Comparison of ENCODE assay signal across 16 cellular contexts in genomic region chr4:169383724-169384123, GRCh38.
DNase-seq lines count a peak whose midpoint lies in the region; TF ChIP-seq lines count a peak whose summit lies in the region.
"Had no signal": no experiment of that assay in that cellular context is flagged by ENCODE, and none has a peak within 500 bp of the region (broad histone marks: within the 10 kb centered on the region; RNA-seq: fewer than 3 reads in every experiment).

No MANE protein-coding gene starts in this region.

- peaks cover 23% of the 10 kb centered on the region for H3K4me1 Mint-ChIP-seq in osteocyte (ENCODE audit: unreplicated experiment)
- H3K4me1 Mint-ChIP-seq: naive thymus-derived CD8-positive, alpha-beta T cell had no signal

- intact Hi-C loops in esophagus muscularis mucosa (cut with DNase I) = no loop called here

- no peaks in the 10 kb centered on the region for H3K36me3 ChIP-seq in SJSA1
- H3K36me3 ChIP-seq in esophagus muscularis mucosa = no peaks in the 10 kb centered on the region

- 65% methylated on average over 3 of the region's 3 CpGs for WGBS in esophagus muscularis mucosa

- H3K4me1 ChIP-seq in SJSA1 (replicated peaks) (peaks cover 23% of the 10 kb centered on the region), esophagus muscularis mucosa (no peaks in the 10 kb centered on the region)
- H3K4me1 ChIP-seq: Caco-2 had no signal

- H3K36me3 Mint-ChIP-seq in osteocyte (ENCODE audit: unreplicated experiment) = peaks cover 14% of the 10 kb centered on the region
- H3K36me3 Mint-ChIP-seq: IgD-negative memory B cell had no signal

- no peaks in the 10 kb centered on the region for H3K27me3 Mint-ChIP-seq in osteocyte (ENCODE audit: unreplicated experiment)
- H3K27me3 Mint-ChIP-seq: IgD-negative memory B cell; naive thymus-derived CD8-positive, alpha-beta T cell had no signal

- H3K27ac ChIP-seq in SJSA1 (peak overlapping the region; percentile 66), esophagus muscularis mucosa (replicated peaks in 1 of 4) (no peak overlapping the region)
- H3K27ac ChIP-seq: coronary artery had no signal

- no peak for TF ChIP-seq POLR2A in esophagus muscularis mucosa (IDR thresholded peaks at IDR 0.05; ENCODE audit: low read depth)

- DNase-seq in GM03348 (ENCODE audit: low spot score) (peak; percentile 81), SJSA1 (ENCODE audit: low read depth in 1 of 2, low spot score in 2 of 2) (peak in 1 of 2 experiments; percentile 58), epithelial cell of proximal tubule (ENCODE audit: low read depth) (peak; percentile 16), osteocyte (ENCODE audit: extremely low spot score, unreplicated experiment) (no peak), putamen (ENCODE audit: low spot score) (no peak), UCSD-AML1 (lab: John Stamatoyannopoulos, UW; ENCODE audit: unreplicated experiment) (no peak), esophagus muscularis mucosa (ENCODE audit: extremely low spot score) (no peak)
- no peak for DNase-seq in activated T-cell treated with anti-CD3 and anti-CD28 coated beads, Interleukin-2, amount 50 U/mL, for 1 hour
- DNase-seq: activated naive CD4-positive, alpha-beta T cell; Caco-2; glutamatergic neuron; left colon; naive thymus-derived CD8-positive, alpha-beta T cell; Right ventricle myocardium superior had no signal

- H3K9me3 ChIP-seq in SJSA1 (replicated peaks) (peaks cover 6% of the 10 kb centered on the region), esophagus muscularis mucosa (peaks cover 0 to 18% (median 2%) of the 10 kb centered on the region in 4 donors)
- H3K9me3 ChIP-seq: Caco-2 had no signal

- peak overlapping the region; percentile 44 for H3K27ac Mint-ChIP-seq in osteocyte (ENCODE audit: unreplicated experiment)
- H3K27ac Mint-ChIP-seq: IgD-negative memory B cell; naive thymus-derived CD8-positive, alpha-beta T cell had no signal

- H3K4me3 ChIP-seq in SJSA1 (no peak overlapping the region), epithelial cell of proximal tubule (ENCODE audit: low read depth, low read length) (no peak overlapping the region), esophagus muscularis mucosa (no peak overlapping the region)
- H3K4me3 ChIP-seq: coronary artery had no signal

- H3K27me3 ChIP-seq in SJSA1 (replicated peaks) (no peaks in the 10 kb centered on the region), esophagus muscularis mucosa (no peaks in the 10 kb centered on the region)

- no peak for TF ChIP-seq CTCF in epithelial cell of proximal tubule (conservative IDR thresholded peaks at IDR 0.05; ENCODE audit: low read depth, low read length)
- TF ChIP-seq CTCF in osteocyte (IDR thresholded peaks at IDR 0.05) = no peak
- no peak for TF ChIP-seq CTCF in esophagus muscularis mucosa (IDR thresholded peaks at IDR 0.05)

- no peak for TF ChIP-seq EP300 in esophagus muscularis mucosa (IDR thresholded peaks at IDR 0.05)

- H3K4me3 Mint-ChIP-seq in osteocyte (ENCODE audit: unreplicated experiment) = no peak overlapping the region
- H3K4me3 Mint-ChIP-seq: IgD-negative memory B cell; naive thymus-derived CD8-positive, alpha-beta T cell had no signal

- H3K9me3 Mint-ChIP-seq in osteocyte (ENCODE audit: unreplicated experiment) = peaks cover 25% of the 10 kb centered on the region

Comparison
In these comparisons a context has a peak if more than half of its experiments do, and no peak if none do; other contexts are left out.
1. DNase-seq: peak in GM03348 (single experiment) and epithelial cell of proximal tubule (single experiment); none in osteocyte (single experiment), putamen (single experiment), UCSD-AML1 (single experiment), activated T-cell treated with anti-CD3 and anti-CD28 coated beads, Interleukin-2, amount 50 U/mL, for 1 hour (single experiment) and esophagus muscularis mucosa (single experiment).